In genomic region chr7:149261829-149262617, GRCh38 we compare ENCODE assay signal across 1 cellular context.
TF ChIP-seq lines count a peak whose summit lies in the region.

TSS of gene ZNF783 (plus strand) at chr7:149262196. CDS start at chr7:149262334, 138 bp downstream.

TF ChIP-seq in HepG2, 621 proteins besides CTCF, POLR2A, EP300 and RAD21 (continued from another document and continues in another):
- TF ChIP-seq, protein P1, sequence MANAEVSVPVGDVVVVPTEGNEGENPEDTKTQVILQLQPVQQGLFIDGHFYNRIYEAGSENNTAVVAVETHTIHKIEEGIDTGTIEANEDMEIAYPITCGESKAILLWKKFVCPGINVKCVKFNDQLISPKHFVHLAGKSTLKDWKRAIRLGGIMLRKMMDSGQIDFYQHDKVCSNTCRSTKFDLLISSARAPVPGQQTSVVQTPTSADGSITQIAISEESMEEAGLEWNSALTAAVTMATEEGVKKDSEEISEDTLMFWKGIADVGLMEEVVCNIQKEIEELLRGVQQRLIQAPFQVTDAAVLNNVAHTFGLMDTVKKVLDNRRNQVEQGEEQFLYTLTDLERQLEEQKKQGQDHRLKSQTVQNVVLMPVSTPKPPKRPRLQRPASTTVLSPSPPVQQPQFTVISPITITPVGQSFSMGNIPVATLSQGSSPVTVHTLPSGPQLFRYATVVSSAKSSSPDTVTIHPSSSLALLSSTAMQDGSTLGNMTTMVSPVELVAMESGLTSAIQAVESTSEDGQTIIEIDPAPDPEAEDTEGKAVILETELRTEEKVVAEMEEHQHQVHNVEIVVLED (CRISPR knock-in tag; IDR thresholded peaks at IDR 0.05; ENCODE audit: borderline replicate concordance): 0 out of 2 replicates have a peak, but pooled peaks have one; percentile 46
- TF ChIP-seq E2F5 (CRISPR knock-in tag; conservative IDR thresholded peaks at IDR 0.05) (no peak; the same call in 1 of the 2 replicates), ZBTB7B (CRISPR knock-in tag; IDR thresholded peaks at IDR 0.05) (peak; percentile 26; the same call in 1 of the 2 replicates), POLR2AphosphoS5 (IDR thresholded peaks at IDR 0.05; ENCODE audit: low read depth, low read length) (0 out of 2 replicates have a peak, but pooled peaks have one; percentile 11), ZNF672 (CRISPR knock-in tag; IDR thresholded peaks at IDR 0.05) (peak; percentile 83; the same call in 1 of the 2 replicates), RFXAP (CRISPR knock-in tag; IDR thresholded peaks at IDR 0.05; ENCODE audit: borderline replicate concordance) (peak; percentile 77; the same call in 1 of the 2 replicates), ZNF792 (CRISPR knock-in tag; IDR thresholded peaks at IDR 0.05) (0 out of 2 replicates have a peak, but pooled peaks have one; percentile 38), ARNTL (CRISPR knock-in tag; IDR thresholded peaks at IDR 0.05) (peak; percentile 77; the same call in 1 of the 2 replicates), ZNF576 (CRISPR knock-in tag; IDR thresholded peaks at IDR 0.05) (no peak), ZNF619 (CRISPR knock-in tag; IDR thresholded peaks at IDR 0.05) (0 out of 2 replicates have a peak, but pooled peaks have one; percentile 41), ATF7-NPFF (CRISPR knock-in tag; IDR thresholded peaks at IDR 0.05; ENCODE audit: low read depth) (peak; percentile 97), ZNF496 (CRISPR knock-in tag; IDR thresholded peaks at IDR 0.05; ENCODE audit: insufficient replicate concordance) (peak; percentile 47), ZNF790 (CRISPR knock-in tag; IDR thresholded peaks at IDR 0.05; ENCODE audit: borderline replicate concordance) (peak; percentile 99; the same call in 1 of the 2 replicates), SOX5 (CRISPR knock-in tag; IDR thresholded peaks at IDR 0.05; ENCODE audit: borderline replicate concordance) (0 out of 2 replicates have a peak, but pooled peaks have one; percentile 22), ZNF34 (CRISPR knock-in tag; IDR thresholded peaks at IDR 0.05; ENCODE audit: borderline replicate concordance) (peak; percentile 87), HMGXB3 (CRISPR knock-in tag; IDR thresholded peaks at IDR 0.05; ENCODE audit: borderline replicate concordance) (peak; percentile 59), ZNF446 (CRISPR knock-in tag; IDR thresholded peaks at IDR 0.05) (peak; percentile 98; the same call in 1 of the 2 replicates), NR2C2 (CRISPR knock-in tag; IDR thresholded peaks at IDR 0.05; ENCODE audit: borderline replicate concordance) (peak; percentile 54; the same call in 1 of the 2 replicates), U2AF1 (optimal IDR thresholded peaks at IDR 0.05; ENCODE audit: low read depth, low read length) (no peak), FLYWCH1 (CRISPR knock-in tag; IDR thresholded peaks at IDR 0.05) (0 out of 2 replicates have a peak, but pooled peaks have one; percentile 80), YEATS4 (CRISPR knock-in tag; IDR thresholded peaks at IDR 0.05; ENCODE audit: borderline replicate concordance) (peak; percentile 89), GPBP1L1 (CRISPR knock-in tag; IDR thresholded peaks at IDR 0.05) (no peak), PRDM4 (CRISPR knock-in tag; IDR thresholded peaks at IDR 0.05; ENCODE audit: borderline replicate concordance) (no peak)
- TF ChIP-seq, protein P2, sequence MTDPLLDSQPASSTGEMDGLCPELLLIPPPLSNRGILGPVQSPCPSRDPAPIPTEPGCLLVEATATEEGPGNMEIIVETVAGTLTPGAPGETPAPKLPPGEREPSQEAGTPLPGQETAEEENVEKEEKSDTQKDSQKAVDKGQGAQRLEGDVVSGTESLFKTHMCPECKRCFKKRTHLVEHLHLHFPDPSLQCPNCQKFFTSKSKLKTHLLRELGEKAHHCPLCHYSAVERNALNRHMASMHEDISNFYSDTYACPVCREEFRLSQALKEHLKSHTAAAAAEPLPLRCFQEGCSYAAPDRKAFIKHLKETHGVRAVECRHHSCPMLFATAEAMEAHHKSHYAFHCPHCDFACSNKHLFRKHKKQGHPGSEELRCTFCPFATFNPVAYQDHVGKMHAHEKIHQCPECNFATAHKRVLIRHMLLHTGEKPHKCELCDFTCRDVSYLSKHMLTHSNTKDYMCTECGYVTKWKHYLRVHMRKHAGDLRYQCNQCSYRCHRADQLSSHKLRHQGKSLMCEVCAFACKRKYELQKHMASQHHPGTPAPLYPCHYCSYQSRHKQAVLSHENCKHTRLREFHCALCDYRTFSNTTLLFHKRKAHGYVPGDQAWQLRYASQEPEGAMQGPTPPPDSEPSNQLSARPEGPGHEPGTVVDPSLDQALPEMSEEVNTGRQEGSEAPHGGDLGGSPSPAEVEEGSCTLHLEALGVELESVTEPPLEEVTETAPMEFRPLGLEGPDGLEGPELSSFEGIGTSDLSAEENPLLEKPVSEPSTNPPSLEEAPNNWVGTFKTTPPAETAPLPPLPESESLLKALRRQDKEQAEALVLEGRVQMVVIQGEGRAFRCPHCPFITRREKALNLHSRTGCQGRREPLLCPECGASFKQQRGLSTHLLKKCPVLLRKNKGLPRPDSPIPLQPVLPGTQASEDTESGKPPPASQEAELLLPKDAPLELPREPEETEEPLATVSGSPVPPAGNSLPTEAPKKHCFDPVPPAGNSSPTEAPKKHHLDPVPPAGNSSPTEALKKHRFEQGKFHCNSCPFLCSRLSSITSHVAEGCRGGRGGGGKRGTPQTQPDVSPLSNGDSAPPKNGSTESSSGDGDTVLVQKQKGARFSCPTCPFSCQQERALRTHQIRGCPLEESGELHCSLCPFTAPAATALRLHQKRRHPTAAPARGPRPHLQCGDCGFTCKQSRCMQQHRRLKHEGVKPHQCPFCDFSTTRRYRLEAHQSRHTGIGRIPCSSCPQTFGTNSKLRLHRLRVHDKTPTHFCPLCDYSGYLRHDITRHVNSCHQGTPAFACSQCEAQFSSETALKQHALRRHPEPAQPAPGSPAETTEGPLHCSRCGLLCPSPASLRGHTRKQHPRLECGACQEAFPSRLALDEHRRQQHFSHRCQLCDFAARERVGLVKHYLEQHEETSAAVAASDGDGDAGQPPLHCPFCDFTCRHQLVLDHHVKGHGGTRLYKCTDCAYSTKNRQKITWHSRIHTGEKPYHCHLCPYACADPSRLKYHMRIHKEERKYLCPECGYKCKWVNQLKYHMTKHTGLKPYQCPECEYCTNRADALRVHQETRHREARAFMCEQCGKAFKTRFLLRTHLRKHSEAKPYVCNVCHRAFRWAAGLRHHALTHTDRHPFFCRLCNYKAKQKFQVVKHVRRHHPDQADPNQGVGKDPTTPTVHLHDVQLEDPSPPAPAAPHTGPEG (CRISPR knock-in tag; IDR thresholded peaks at IDR 0.05): peak; percentile 93
- TF ChIP-seq, protein P3, sequence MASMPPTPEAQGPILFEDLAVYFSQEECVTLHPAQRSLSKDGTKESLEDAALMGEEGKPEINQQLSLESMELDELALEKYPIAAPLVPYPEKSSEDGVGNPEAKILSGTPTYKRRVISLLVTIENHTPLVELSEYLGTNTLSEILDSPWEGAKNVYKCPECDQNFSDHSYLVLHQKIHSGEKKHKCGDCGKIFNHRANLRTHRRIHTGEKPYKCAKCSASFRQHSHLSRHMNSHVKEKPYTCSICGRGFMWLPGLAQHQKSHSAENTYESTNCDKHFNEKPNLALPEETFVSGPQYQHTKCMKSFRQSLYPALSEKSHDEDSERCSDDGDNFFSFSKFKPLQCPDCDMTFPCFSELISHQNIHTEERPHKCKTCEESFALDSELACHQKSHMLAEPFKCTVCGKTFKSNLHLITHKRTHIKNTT (CRISPR knock-in tag; IDR thresholded peaks at IDR 0.05): no peak
- TF ChIP-seq, protein P4, sequence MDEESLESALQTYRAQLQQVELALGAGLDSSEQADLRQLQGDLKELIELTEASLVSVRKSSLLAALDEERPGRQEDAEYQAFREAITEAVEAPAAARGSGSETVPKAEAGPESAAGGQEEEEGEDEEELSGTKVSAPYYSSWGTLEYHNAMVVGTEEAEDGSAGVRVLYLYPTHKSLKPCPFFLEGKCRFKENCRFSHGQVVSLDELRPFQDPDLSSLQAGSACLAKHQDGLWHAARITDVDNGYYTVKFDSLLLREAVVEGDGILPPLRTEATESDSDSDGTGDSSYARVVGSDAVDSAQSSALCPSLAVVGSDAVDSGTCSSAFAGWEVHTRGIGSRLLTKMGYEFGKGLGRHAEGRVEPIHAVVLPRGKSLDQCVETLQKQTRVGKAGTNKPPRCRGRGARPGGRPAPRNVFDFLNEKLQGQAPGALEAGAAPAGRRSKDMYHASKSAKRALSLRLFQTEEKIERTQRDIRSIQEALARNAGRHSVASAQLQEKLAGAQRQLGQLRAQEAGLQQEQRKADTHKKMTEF (CRISPR knock-in tag; IDR thresholded peaks at IDR 0.05): 0 out of 2 replicates have a peak, but pooled peaks have one; percentile 41
